In genomic region chr1:77540501-77541161, GRCh38 we compare ENCODE assay signal across 12 cellular contexts.
A peak's percentile ranks its signal among the peaks of the same experiment; 100 is the strongest.
DNase-seq lines count a peak whose midpoint lies in the region; ATAC-seq and TF ChIP-seq lines count a peak whose summit lies in the region.
"Had no signal": no experiment of that assay in that cellular context is flagged by ENCODE, and none has a peak within 500 bp of the region (broad histone marks: within the 10 kb centered on the region; RNA-seq: fewer than 3 reads in every experiment).

No MANE protein-coding gene starts in this region.

- intact Hi-C loops in ovary (cut with DNase I), result no loop called here

- no peaks in the 10 kb centered on the region for H3K4me1 ChIP-seq in ovary (ENCODE audit: insufficient read depth)

- H3K27me3 ChIP-seq in AG04450 (ENCODE audit: control insufficient read depth, insufficient read depth, low read length) (no peaks in the 10 kb centered on the region), ovary (no peaks in the 10 kb centered on the region)

- CTCF ChIA-PET in AG04450 (lab: Charles Lee), result no interaction called here

- DNase-seq in AG04450 (ENCODE audit: low read depth, low spot score), result no peak
- peak; percentile 37 for DNase-seq in LHCN-M2 (ENCODE audit: low read depth)
- DNase-seq in epithelial cell of esophagus (ENCODE audit: low read depth), result peak; percentile 63
- DNase-seq in GM19240 (ENCODE audit: insufficient read length, low spot score), result no peak
- DNase-seq in ovary, result no peak
- no peak for DNase-seq in stimulated activated CD4-positive, alpha-beta T cell treated with anti-CD3 and anti-CD28 coated beads, Interleukin-1b, Interleukin-23, amount 100 ng/mL, for 48 hours
- DNase-seq in CD1c-positive myeloid dendritic cell (ENCODE audit: extremely low spot score), result no peak
- DNase-seq: activated T-cell treated with anti-CD3 and anti-CD28 coated beads, Interleukin-2, amount 50 U/mL, for 48 hours; CD4-positive, alpha-beta T cell; naive thymus-derived CD4-positive, alpha-beta T cell; T-helper 1 cell had no signal

- H3K4me3 ChIP-seq in AG04450 (ENCODE audit: low read depth, low read length), result no peak overlapping the region
- H3K4me3 ChIP-seq in epithelial cell of esophagus (ENCODE audit: low read length), result no peak overlapping the region
- no peak overlapping the region for H3K4me3 ChIP-seq in ovary

- no peaks in the 10 kb centered on the region; the same call in 1 of the 2 replicates for H3K9me3 ChIP-seq in AG04450 (ENCODE audit: control insufficient read depth, insufficient read depth, low read length)
- H3K9me3 ChIP-seq in ovary, result no peaks in the 10 kb centered on the region

- no peak for TF ChIP-seq CTCF in AG04450 (IDR thresholded peaks at IDR 0.05; ENCODE audit: low read depth, low read length)
- TF ChIP-seq CTCF in epithelial cell of esophagus (IDR thresholded peaks at IDR 0.05; ENCODE audit: insufficient read depth, low read depth, low read length, missing control alignments), result no peak
- TF ChIP-seq CTCF in ovary (IDR thresholded peaks at IDR 0.05), result no peak

- TF ChIP-seq EP300 in ovary (IDR thresholded peaks at IDR 0.05), result no peak

- 92 to 97% (median 95%) methylated on average over 6 of the region's 6 CpGs for WGBS in ovary, 3 donors

- no peak for TF ChIP-seq POLR2A in ovary (IDR thresholded peaks at IDR 0.05)

- ATAC-seq in GM21576 (IDR thresholded peaks at IDR 0.05; ENCODE audit: unreplicated experiment), result peak; percentile 41
- ATAC-seq: naive thymus-derived CD4-positive, alpha-beta T cell had no signal

- peak overlapping the region; percentile 99 for H3K27ac ChIP-seq in AG04450 (ENCODE audit: low read depth, low read length)
- H3K27ac ChIP-seq in ovary, result no peak overlapping the region

- POLR2A ChIA-PET in AG04450 (lab: Yijun Ruan, JAX), result interaction anchor here (0.7 to 1.7 kb wide), 2 partner anchors 31 to 142 kb away, joined by 4 to 23 read pairs; partner anchors contain the start of gene ZZZ3

- no peaks in the 10 kb centered on the region for H3K36me3 ChIP-seq in ovary

Comparison
In these comparisons a context has a peak if more than half of its experiments do, and no peak if none do; other contexts are left out.
1. DNase-seq: peak in LHCN-M2 (single experiment) and epithelial cell of esophagus (single experiment); none in AG04450 (single experiment), GM19240 (single experiment), ovary (0 of 5), stimulated activated CD4-positive, alpha-beta T cell treated with anti-CD3 and anti-CD28 coated beads, Interleukin-1b, Interleukin-23, amount 100 ng/mL, for 48 hours (single experiment) and CD1c-positive myeloid dendritic cell (single experiment).